ENCODE assay signal across 15 cellular contexts in the genomic region with DNA sequence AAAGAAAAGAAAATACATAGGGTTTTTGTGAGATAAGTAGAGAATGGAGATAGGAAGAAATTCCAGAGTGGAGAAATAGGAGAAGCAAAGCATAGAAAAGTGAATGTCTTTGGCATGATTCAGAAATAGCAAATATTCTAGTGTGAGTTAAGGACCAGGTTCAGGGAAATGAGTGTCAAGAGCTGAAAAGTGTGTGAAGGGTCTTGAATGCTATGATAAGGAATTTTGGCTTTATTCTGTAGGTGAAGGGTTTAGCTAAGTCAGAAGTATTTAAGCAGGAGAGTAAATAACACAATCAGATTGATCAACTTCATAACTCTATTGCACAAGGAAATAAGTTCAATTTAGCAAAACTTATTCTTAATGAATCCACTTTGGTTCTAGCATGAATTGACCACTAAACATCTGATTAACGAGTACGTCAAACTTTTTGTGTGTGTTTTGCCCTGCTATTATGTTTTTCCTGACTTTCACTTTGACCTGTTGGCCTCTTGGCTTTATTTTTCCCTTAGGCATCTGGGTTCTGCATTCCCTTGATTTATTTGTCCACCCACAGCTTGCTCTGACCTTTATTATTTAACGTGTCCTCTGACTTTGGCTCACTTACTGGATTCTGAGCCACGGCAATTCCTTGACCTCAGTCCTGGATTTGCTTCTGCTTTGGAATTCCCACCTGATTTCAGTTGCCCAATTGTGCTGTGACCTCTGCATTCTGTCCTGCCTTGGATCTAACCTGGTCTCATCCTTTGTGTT. TPM values are rescaled to one million over a fixed set of nuclear protein-coding genes. Genes with fewer than 3 reads are reported as not detected.
DNase-seq lines count a peak whose midpoint lies in the region; TF ChIP-seq lines count a peak whose summit lies in the region.
"Had no signal": no experiment of that assay in that cellular context is flagged by ENCODE, and none has a peak within 500 bp of the region (broad histone marks: within the 10 kb centered on the region; RNA-seq: fewer than 3 reads in every experiment).

No MANE protein-coding gene starts in this region.

- peak overlapping the region; percentile 58 for H3K4me3 Mint-ChIP-seq in dendritic cell treated with granulocyte-macrophage colony-stimulating factor and Interleukin-4, amounts not matched to agents 40 ng/mL and 50 ng/mL, for 4 days
- no peak overlapping the region for H3K4me3 Mint-ChIP-seq in neural progenitor cell
- H3K4me3 Mint-ChIP-seq in type B pancreatic cell = peak overlapping the region; percentile 16

- H3K79me2 ChIP-seq in KMS-11 (ENCODE audit: insufficient read depth, low read depth) (no peaks in the 10 kb centered on the region), neural progenitor cell (ENCODE audit: low read depth) (no peaks in the 10 kb centered on the region)

- H2AFZ ChIP-seq in KMS-11 (ENCODE audit: low read depth) (peak overlapping the region; percentile 34; the same call in 1 of the 2 replicates), neural progenitor cell (replicated peaks) (peak overlapping the region; percentile 85)

- no peaks in the 10 kb centered on the region for H3K9me3 Mint-ChIP-seq in dendritic cell treated with granulocyte-macrophage colony-stimulating factor and Interleukin-4, amounts not matched to agents 40 ng/mL and 50 ng/mL, for 4 days
- H3K9me3 Mint-ChIP-seq in neural progenitor cell (no peaks in the 10 kb centered on the region), type B pancreatic cell (peaks cover 8% of the 10 kb centered on the region)
- H3K9me3 Mint-ChIP-seq: activated T-helper 2 cell treated with anti-CD3 and anti-CD28 coated beads, Interferon-gamma antibody, Interleukin-2, Interleukin-4, amounts not matched to agents 10 μg/mL and 5 μg/mL and 100 μg/mL, durations not matched to agents 14 hours and 24 hours and 36 hours had no signal

- H3K4me2 ChIP-seq in KMS-11 (no peak overlapping the region), neural progenitor cell (no peak overlapping the region)
- H3K4me2 ChIP-seq: BLaER1 had no signal

- no peaks in the 10 kb centered on the region for H3K36me3 Mint-ChIP-seq in dendritic cell treated with granulocyte-macrophage colony-stimulating factor and Interleukin-4, amounts not matched to agents 40 ng/mL and 50 ng/mL, for 4 days (ENCODE audit: low read depth)
- no peaks in the 10 kb centered on the region for H3K36me3 Mint-ChIP-seq in neural progenitor cell
- H3K36me3 Mint-ChIP-seq in type B pancreatic cell = no peaks in the 10 kb centered on the region

- H3K27me3 ChIP-seq in KMS-11 (ENCODE audit: insufficient read depth, low read depth) (no peaks in the 10 kb centered on the region), neural progenitor cell (peaks cover 19% of the 10 kb centered on the region)
- H3K27me3 ChIP-seq: BLaER1, Peyer's patch had no signal

- peaks cover 18% of the 10 kb centered on the region for H3K27me3 Mint-ChIP-seq in dendritic cell treated with granulocyte-macrophage colony-stimulating factor and Interleukin-4, amounts not matched to agents 40 ng/mL and 50 ng/mL, for 4 days
- peaks cover 4% of the 10 kb centered on the region for H3K27me3 Mint-ChIP-seq in neural progenitor cell (ENCODE audit: insufficient read depth, low read depth)
- peaks cover 29% of the 10 kb centered on the region for H3K27me3 Mint-ChIP-seq in type B pancreatic cell

- H4K20me1 ChIP-seq in KMS-11 (ENCODE audit: insufficient read depth) (no peaks in the 10 kb centered on the region), neural progenitor cell (ENCODE audit: low read depth) (no peaks in the 10 kb centered on the region)
- H4K20me1 ChIP-seq: BLaER1 had no signal

- H3K27ac ChIP-seq in KMS-11 (no peak overlapping the region), neural progenitor cell (no peak overlapping the region), RWPE1 (no peak overlapping the region)
- H3K27ac ChIP-seq: BLaER1, Peyer's patch, WERI-Rb-1 had no signal

- CTCF ChIA-PET in RWPE1 (lab: Yijun Ruan, JAX) (interaction anchor here (0.7 to 1.3 kb wide), 5 partner anchors 13 to 788 kb away, joined by 3 to 8 read pairs (median 4); a partner anchor contains a TSS), GM10248 (lab: Yijun Ruan, JAX) (interaction anchor here (0.9 to 4.8 kb wide), 10 partner anchors 11 to 230 kb away, joined by 3 to 48 read pairs (median 4); a partner anchor contains a TSS)

- H3K4me1 ChIP-seq in KMS-11 (ENCODE audit: low read depth, poor library complexity, severe bottlenecking) (no peaks in the 10 kb centered on the region), neural progenitor cell (no peaks in the 10 kb centered on the region)
- H3K4me1 ChIP-seq: BLaER1, Peyer's patch had no signal

- TF ChIP-seq CTCF in KMS-11 (conservative IDR thresholded peaks at IDR 0.05; ENCODE audit: low read depth, low read length) = no peak
- no peak for TF ChIP-seq CTCF in neural progenitor cell (IDR thresholded peaks at IDR 0.05)
- TF ChIP-seq CTCF in type B pancreatic cell (conservative IDR thresholded peaks at IDR 0.05) = no peak
- TF ChIP-seq CTCF in RWPE1 (conservative IDR thresholded peaks at IDR 0.05; ENCODE audit: low read depth) = no peak
- no peak for TF ChIP-seq CTCF in GM10248 (IDR thresholded peaks at IDR 0.05; ENCODE audit: control extremely low read depth, extremely low read depth, low read depth, missing control alignments)

- peak overlapping the region; percentile 89 for H3K27ac Mint-ChIP-seq in dendritic cell treated with granulocyte-macrophage colony-stimulating factor and Interleukin-4, amounts not matched to agents 40 ng/mL and 50 ng/mL, for 4 days
- H3K27ac Mint-ChIP-seq in neural progenitor cell = no peak overlapping the region
- H3K27ac Mint-ChIP-seq in type B pancreatic cell = peak overlapping the region; percentile 40
- H3K27ac Mint-ChIP-seq: activated T-helper 2 cell treated with anti-CD3 and anti-CD28 coated beads, Interferon-gamma antibody, Interleukin-2, Interleukin-4, amounts not matched to agents 10 μg/mL and 5 μg/mL and 100 μg/mL, durations not matched to agents 14 hours and 24 hours and 36 hours had no signal

- DNase-seq in neural progenitor cell (ENCODE audit: low spot score) (no peak), type B pancreatic cell (ENCODE audit: extremely low spot score, unreplicated experiment) (no peak), RWPE1 (ENCODE audit: low spot score) (no peak), NCI-H524 (lab: John Stamatoyannopoulos, UW) (no peak), GM10248 (ENCODE audit: extremely low spot score) (no peak)
- DNase-seq in activated naive CD4-positive, alpha-beta T cell (lab: John Stamatoyannopoulos, UW) = no peak
- DNase-seq: activated CD8-positive, alpha-beta memory T cell treated with anti-CD3 and anti-CD28 coated beads for 24 hours; NCI-H1930 had no signal

- no peaks in the 10 kb centered on the region for H3K9me3 ChIP-seq in neural progenitor cell (ENCODE audit: low read depth)
- H3K9me3 ChIP-seq: BLaER1, Peyer's patch had no signal

- intact Hi-C loops in dendritic cell treated with granulocyte-macrophage colony-stimulating factor and Interleukin-4, amounts not matched to agents 40 ng/mL and 50 ng/mL, for 4 days (cut with micrococcal nuclease) = no loop called here

- H3F3A ChIP-seq in neural progenitor cell (ENCODE audit: low read depth) = no peaks in the 10 kb centered on the region

- POLR2A ChIA-PET in RWPE1 (lab: Yijun Ruan, JAX; ENCODE audit: low non-redundant PET) = interaction anchor here (1.0 kb wide), 1 partner anchor 12 kb away, joined by 3 read pairs; a partner anchor contains a TSS
- POLR2A ChIA-PET in GM10248 (lab: Yijun Ruan, JAX) = no interaction called here

- no peak overlapping the region for H3K4me3 ChIP-seq in KMS-11 (IDR thresholded peaks at IDR 0.05; ENCODE audit: insufficient read depth, low read depth, low read length)
- no peak overlapping the region for H3K4me3 ChIP-seq in neural progenitor cell
- H3K4me3 ChIP-seq: BLaER1, Peyer's patch had no signal

- peaks cover 21% of the 10 kb centered on the region for H3K4me1 Mint-ChIP-seq in dendritic cell treated with granulocyte-macrophage colony-stimulating factor and Interleukin-4, amounts not matched to agents 40 ng/mL and 50 ng/mL, for 4 days (ENCODE audit: low read depth)
- H3K4me1 Mint-ChIP-seq in neural progenitor cell (peaks cover 12% of the 10 kb centered on the region), type B pancreatic cell (ENCODE audit: unreplicated experiment) (peaks cover 17% of the 10 kb centered on the region)

- H3K9ac ChIP-seq in KMS-11 (no peak overlapping the region), neural progenitor cell (no peak overlapping the region)
- H3K9ac ChIP-seq: BLaER1 had no signal

- H3K36me3 ChIP-seq in KMS-11 (ENCODE audit: insufficient read depth) (no peaks in the 10 kb centered on the region), neural progenitor cell (no peaks in the 10 kb centered on the region)
- H3K36me3 ChIP-seq: BLaER1, Peyer's patch, WERI-Rb-1 had no signal

RNA-seq across cellular contexts. Expression of a gene that starts 11.9 kb away (rescaled TPM):
- total RNA-seq in neural progenitor cell (ENCODE audit: low replicate concordance) (44.1 and 47.9 TPM in 2 replicates), type B pancreatic cell (ENCODE audit: low replicate concordance) (17.2 and 33.2 TPM in 2 replicates)

RNA-seq across cellular contexts. Expression of a gene that starts 41.2 kb away (rescaled TPM):
- total RNA-seq in neural progenitor cell (ENCODE audit: low replicate concordance) (4.3 and 7.2 TPM in 2 replicates), type B pancreatic cell (ENCODE audit: low replicate concordance) (0.95 and 15.3 TPM in 2 replicates)
- total RNA-seq: activated T-helper 2 cell treated with anti-CD3 and anti-CD28 coated beads, Interferon-gamma antibody, Interleukin-2, Interleukin-4, amounts not matched to agents 10 μg/mL and 5 μg/mL and 100 μg/mL, durations not matched to agents 14 hours and 24 hours and 36 hours; NCI-H460 had no signal
